ENCODE assay signal across 10 cellular contexts in the genomic region with DNA sequence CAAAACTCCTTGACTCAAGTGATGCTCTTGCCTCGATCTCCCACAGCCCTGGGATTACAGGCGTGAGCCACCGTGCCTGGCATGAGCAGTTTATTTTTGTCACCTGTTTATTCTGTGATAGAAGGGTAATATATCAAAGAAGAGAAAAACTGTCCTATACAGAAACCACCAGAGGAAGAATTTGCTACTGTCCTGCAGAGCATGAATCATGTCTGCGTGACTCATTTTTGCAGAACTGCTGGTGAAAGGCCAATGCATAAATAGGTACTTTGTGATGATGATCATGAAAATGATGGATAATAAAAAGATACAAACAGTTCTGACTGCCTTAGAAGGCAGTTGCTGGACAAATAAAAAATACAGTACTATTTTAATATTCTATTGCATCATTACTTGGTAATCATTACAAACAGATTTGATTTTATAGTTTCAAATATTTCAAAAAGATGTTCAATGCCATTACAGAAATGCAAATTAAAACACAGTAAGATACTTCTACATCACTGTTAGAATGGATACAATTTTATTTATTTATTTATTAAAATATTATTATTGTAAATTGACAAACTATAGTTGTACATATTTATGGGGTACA. TPM values are rescaled to one million over a fixed set of nuclear protein-coding genes. Genes with fewer than 3 reads are reported as not detected.
DNase-seq lines count a peak whose midpoint lies in the region; ATAC-seq and TF ChIP-seq lines count a peak whose summit lies in the region.
"Had no signal": no experiment of that assay in that cellular context is flagged by ENCODE, and none has a peak within 500 bp of the region (broad histone marks: within the 10 kb centered on the region; RNA-seq: fewer than 3 reads in every experiment).

No MANE protein-coding gene starts in this region.

- POLR2A ChIA-PET in IMR-90 (lab: Charles Lee; ENCODE audit: unreplicated experiment), result no interaction called here

- CTCF ChIA-PET in IMR-90 (lab: Yijun Ruan, JAX), result no interaction called here

- H2BK120ac ChIP-seq in IMR-90 (ENCODE audit: low read depth, low read length) (no peak overlapping the region), neuronal stem cell (ENCODE audit: low read depth, low read length) (no peak overlapping the region)

- H3K9me3 ChIP-seq in IMR-90 (ENCODE audit: control insufficient read depth, insufficient read depth, low read length) (no peaks in the 10 kb centered on the region), neuronal stem cell (replicated peaks in 1 of 2; ENCODE audit: control insufficient read depth in 2 of 2, insufficient read depth in 1 of 2, low read depth in 1 of 2, low read length in 2 of 2) (no peaks in the 10 kb centered on the region)

- H2BK20ac ChIP-seq in IMR-90 (ENCODE audit: low read depth, low read length), result no peak overlapping the region

- H3K18ac ChIP-seq in IMR-90 (ENCODE audit: low read depth, low read length), result no peak overlapping the region
- no peak overlapping the region for H3K18ac ChIP-seq in neuronal stem cell (ENCODE audit: low read length)

- no peak overlapping the region for H4K8ac ChIP-seq in IMR-90 (ENCODE audit: low read depth in 2 of 2, low read length in 2 of 2)
- no peak overlapping the region for H4K8ac ChIP-seq in neuronal stem cell (ENCODE audit: low read depth, low read length)

- peaks cover 3% of the 10 kb centered on the region; the same call in 1 of the 2 replicates for H4K20me1 ChIP-seq in IMR-90 (ENCODE audit: insufficient read depth, low read length)

- H2AK5ac ChIP-seq in IMR-90 (ENCODE audit: low read depth, low read length), result no peak overlapping the region
- H2AK5ac ChIP-seq in neuronal stem cell (ENCODE audit: low read depth, low read length), result no peak overlapping the region

- peak; percentile 86 for ATAC-seq in IMR-90 (ENCODE audit: low read depth)
- ATAC-seq in GM19351 (IDR thresholded peaks at IDR 0.05; ENCODE audit: unreplicated experiment), result no peak
- ATAC-seq: T-cell had no signal

- H2AK9ac ChIP-seq in IMR-90 (replicated peaks; ENCODE audit: low read depth, low read length, poor library complexity), result no peak overlapping the region

- no CpG with 5 or more reads among the region's 4 CpGs for WGBS in IMR-90 (ENCODE audit: extremely low coverage in 2 of 2, insufficient read length in 1 of 2), 2 experiments
- WGBS in neuronal stem cell (ENCODE audit: extremely low coverage in 2 of 2, insufficient read length in 2 of 2, insufficient replicate concordance in 1 of 2), 2 donors, result no CpG with 5 or more reads among the region's 4 CpGs

- no peak for TF ChIP-seq POLR2A in IMR-90 (IDR thresholded peaks at IDR 0.05; ENCODE audit: low read depth, low read length)

- H2BK15ac ChIP-seq in IMR-90 (ENCODE audit: low read depth, low read length), result no peak overlapping the region
- H2BK15ac ChIP-seq in neuronal stem cell (ENCODE audit: low read length), result no peak overlapping the region

- in situ Hi-C loops in IMR-90 (cut with MboI; ENCODE audit: low sequenced_read_pairs), result no loop called here

- H3K79me1 ChIP-seq in IMR-90 (ENCODE audit: low read depth in 1 of 2, low read length in 2 of 2), result no peaks in the 10 kb centered on the region
- no peaks in the 10 kb centered on the region for H3K79me1 ChIP-seq in neuronal stem cell (ENCODE audit: low read depth, low read length)

- intact Hi-C loops in IMR-90 (cut with micrococcal nuclease), result no loop called here

- H3K9me1 ChIP-seq in IMR-90 (ENCODE audit: insufficient read depth, low read length), result no peaks in the 10 kb centered on the region

- H4K5ac ChIP-seq in IMR-90 (ENCODE audit: low read depth, low read length), result no peak overlapping the region

- H2BK12ac ChIP-seq in neuronal stem cell (ENCODE audit: low read length), result no peak overlapping the region

- H3K9ac ChIP-seq in IMR-90 (ENCODE audit: low read depth, low read length) (no peak overlapping the region), neuronal stem cell (ENCODE audit: low read depth, low read length, poor library complexity) (no peak overlapping the region)

- H3K4ac ChIP-seq in IMR-90 (ENCODE audit: low read depth, low read length), result no peak overlapping the region
- H3K4ac ChIP-seq in neuronal stem cell (ENCODE audit: low read length), result no peak overlapping the region

- H4K91ac ChIP-seq in IMR-90 (ENCODE audit: insufficient read depth, low read depth, low read length) (no peak overlapping the region), neuronal stem cell (ENCODE audit: low read depth, low read length, poor library complexity) (no peak overlapping the region)

- no peak overlapping the region for H3K14ac ChIP-seq in IMR-90 (replicated peaks; ENCODE audit: low read depth, low read length)
- no peak overlapping the region for H3K14ac ChIP-seq in neuronal stem cell (ENCODE audit: low read length)

- H3K4me2 ChIP-seq in IMR-90 (ENCODE audit: low read depth, low read length) (peak overlapping the region; percentile 68), neuronal stem cell (ENCODE audit: insufficient read depth, low read length, poor library complexity, severe bottlenecking) (no peak overlapping the region)

- H2BK5ac ChIP-seq in IMR-90 (ENCODE audit: low read depth, low read length, poor library complexity, severe bottlenecking), result no peak overlapping the region
- no peak overlapping the region for H2BK5ac ChIP-seq in neuronal stem cell (ENCODE audit: low read length)

- dilution Hi-C loops in IMR-90 (cut with HindIII; ENCODE audit: low sequenced_read_pairs, unreplicated experiment), result no loop called here

- H3K4me1 ChIP-seq in IMR-90 (ENCODE audit: control insufficient read depth, insufficient read depth, low read length) (peaks cover 3% of the 10 kb centered on the region; the same call in 1 of the 2 replicates), neuronal stem cell (ENCODE audit: control insufficient read depth in 2 of 2, insufficient read depth in 1 of 2, low read depth in 1 of 2, low read length in 2 of 2) (peaks cover 0 to 1% of the 10 kb centered on the region in 2 donors)

- H3K4me3 ChIP-seq in AG10803 (ENCODE audit: low read length) (no peak overlapping the region), IMR-90 (ENCODE audit: insufficient read depth, low read depth, low read length) (no peak overlapping the region), kidney epithelial cell (ENCODE audit: low read depth, low read length) (no peak overlapping the region), neuronal stem cell (ENCODE audit: low read length in 2 of 2) (no peak overlapping the region)

- TF ChIP-seq RAD21 in IMR-90 (IDR thresholded peaks at IDR 0.05; ENCODE audit: low read length), result no peak

- H3K27me3 ChIP-seq in IMR-90 (ENCODE audit: control insufficient read depth, insufficient read depth, low read length) (peaks cover 7% of the 10 kb centered on the region; the same call in 1 of the 2 replicates), kidney epithelial cell (ENCODE audit: control insufficient read depth, insufficient read depth, low read length) (no peaks in the 10 kb centered on the region), neuronal stem cell (ENCODE audit: control insufficient read depth in 3 of 3, insufficient read depth in 3 of 3, low read depth in 1 of 3, low read length in 3 of 3) (no peaks in the 10 kb centered on the region)

- BruUV-seq in IMR-90 (replicated peaks; lab: Mats Ljungman, UMichigan), result no TSS peak

- H3K56ac ChIP-seq in IMR-90 (ENCODE audit: extremely low read depth, insufficient read depth, low read length), result no peak overlapping the region

- TF ChIP-seq CTCF in AG10803 (conservative IDR thresholded peaks at IDR 0.05; ENCODE audit: low read length) (no peak), IMR-90 (conservative IDR thresholded peaks at IDR 0.05; ENCODE audit: low read depth, low read length) (no peak), kidney epithelial cell (IDR thresholded peaks at IDR 0.05; ENCODE audit: insufficient read depth, low read length, poor library complexity, severe bottlenecking) (no peak)

- H3K36me3 ChIP-seq in IMR-90 (ENCODE audit: control insufficient read depth, insufficient read depth, low read length) (no peaks in the 10 kb centered on the region), kidney epithelial cell (ENCODE audit: control insufficient read depth, insufficient read depth, low read length) (no peaks in the 10 kb centered on the region), neuronal stem cell (replicated peaks in 1 of 2; ENCODE audit: control insufficient read depth in 2 of 2, insufficient read depth in 2 of 2, low read length in 2 of 2) (no peaks in the 10 kb centered on the region)

- no peak overlapping the region for H3K23ac ChIP-seq in IMR-90 (ENCODE audit: low read depth, low read length)
- H3K23ac ChIP-seq in neuronal stem cell (ENCODE audit: low read depth, low read length, poor library complexity), result no peak overlapping the region

- H2AFZ ChIP-seq in IMR-90 (replicated peaks; ENCODE audit: low read length, poor library complexity) (no peak overlapping the region), neuronal stem cell (ENCODE audit: low read length) (no peak overlapping the region)

- H3K27ac ChIP-seq in IMR-90 (ENCODE audit: insufficient read depth, low read length), result no peak overlapping the region
- H3K27ac ChIP-seq in neuronal stem cell (replicated peaks; ENCODE audit: low read length), result no peak overlapping the region

- peak; percentile 51 for DNase-seq in AG10803 (ENCODE audit: low read depth)
- peak; percentile 81 for DNase-seq in IMR-90
- peak; percentile 55 for DNase-seq in astrocyte of the hippocampus (ENCODE audit: low read depth, low spot score)
- peak; percentile 28 for DNase-seq in kidney epithelial cell (ENCODE audit: low read depth)
- DNase-seq in SIG-M5 (lab: John Stamatoyannopoulos, UW), result no peak
- DNase-seq in cerebellar cortex (ENCODE audit: low spot score), result no peak
- no peak for DNase-seq in neuronal stem cell (ENCODE audit: low spot score)
- DNase-seq: NCI-H2227 treated with DMSO at 0.1 percent for 48 hours, T-cell had no signal

RNA-seq across cellular contexts. Expression of gene RIPPLY3, which starts 26.5 kb away (rescaled TPM):
- total RNA-seq in IMR-90 (2012; rRNA removed), result not detected in 2 replicates
- polyA plus RNA-seq in IMR-90 (2012; rRNA removed), result 0.07 and 0.10 TPM in 2 replicates
- polyA plus RNA-seq in IMR-90 (2012; cell fraction: cytosol; rRNA removed), result 0.03 and 0.05 TPM in 2 replicates
- polyA plus RNA-seq in IMR-90 (2012; cell fraction: nucleus; rRNA removed; ENCODE audit: low replicate concordance), result 0.04 TPM in 1 of 2 replicates, not detected in the other
- total RNA-seq in kidney epithelial cell, result 0.48 and 0.92 TPM in 2 replicates
- 4.6 TPM for polyA plus RNA-seq in neuronal stem cell (2013, experiment 1 of 2)
- polyA plus RNA-seq in neuronal stem cell (2013, experiment 2 of 2), result 4.4 TPM
- total RNA-seq: T-cell had no signal

RNA-seq across cellular contexts. Expression of gene PIGP, which starts 39.9 kb away (rescaled TPM):
- total RNA-seq in IMR-90 (2012; rRNA removed) (4.1 and 5.6 TPM in 2 replicates), kidney epithelial cell (11.4 and 15.9 TPM in 2 replicates)
- polyA plus RNA-seq in IMR-90 (2012; rRNA removed), result 11.0 and 15.4 TPM in 2 replicates
- polyA plus RNA-seq in IMR-90 (2012; cell fraction: cytosol; rRNA removed), result 3.0 and 3.6 TPM in 2 replicates
- 4.1 and 6.8 TPM in 2 replicates for polyA plus RNA-seq in IMR-90 (2012; cell fraction: nucleus; rRNA removed; ENCODE audit: low replicate concordance)
- polyA plus RNA-seq in neuronal stem cell (2013, experiment 1 of 2), result 32.1 TPM
- 31.9 TPM for polyA plus RNA-seq in neuronal stem cell (2013, experiment 2 of 2)

RNA-seq across cellular contexts. Expression of gene TTC3, which starts 40.1 kb away (rescaled TPM):
- total RNA-seq in IMR-90 (2012; rRNA removed) (293 and 332 TPM in 2 replicates), kidney epithelial cell (126 and 139 TPM in 2 replicates)
- 87.8 and 96.7 TPM in 2 replicates for polyA plus RNA-seq in IMR-90 (2012; rRNA removed)
- polyA plus RNA-seq in IMR-90 (2012; cell fraction: cytosol; rRNA removed), result 32.2 and 56.2 TPM in 2 replicates
- polyA plus RNA-seq in IMR-90 (2012; cell fraction: nucleus; rRNA removed; ENCODE audit: low replicate concordance), result 132 and 279 TPM in 2 replicates
- 156 TPM for polyA plus RNA-seq in neuronal stem cell (2013, experiment 1 of 2)
- polyA plus RNA-seq in neuronal stem cell (2013, experiment 2 of 2), result 163 TPM

Comparison
In these comparisons a context has a peak if more than half of its experiments do, and no peak if none do; other contexts are left out.
1. DNase-seq: peak in AG10803 (single experiment), IMR-90 (single experiment), astrocyte of the hippocampus (single experiment) and kidney epithelial cell (single experiment); none in SIG-M5 (single experiment), cerebellar cortex (single experiment) and neuronal stem cell (single experiment).